In the genomic region with DNA sequence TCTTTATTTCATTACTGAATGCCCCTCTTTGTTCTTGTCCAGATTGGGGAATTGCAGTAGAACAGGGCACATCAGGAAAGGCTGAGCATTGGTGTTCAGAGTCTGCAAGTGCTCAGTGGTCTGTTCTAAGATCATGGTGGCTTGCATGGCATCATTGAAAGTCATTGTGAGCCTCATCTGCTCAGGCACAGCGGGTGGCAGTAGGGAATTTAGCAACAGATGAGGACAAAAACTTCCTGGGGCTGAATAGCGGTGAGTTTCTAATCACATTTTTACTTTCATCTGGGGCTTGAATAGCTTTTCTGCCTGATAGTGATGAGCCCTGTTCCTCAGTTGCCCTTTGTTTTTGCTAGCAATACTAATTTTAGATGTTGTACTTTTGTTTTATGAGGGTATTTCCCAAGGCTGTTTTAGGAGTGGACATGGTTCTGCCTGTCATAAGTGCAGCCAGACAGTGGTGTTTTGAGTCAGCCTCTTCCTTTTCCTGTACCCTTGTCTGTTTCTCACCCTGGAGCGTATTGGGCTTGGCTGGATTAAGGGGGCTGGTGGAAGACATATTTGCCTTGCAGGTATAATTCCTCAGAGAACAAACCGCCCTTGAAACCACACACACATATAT, we compare ENCODE assay signal across 12 cellular contexts. TPM values are rescaled to one million over a fixed set of nuclear protein-coding genes. Genes with fewer than 3 reads are reported as not detected.
DNase-seq lines count a peak whose midpoint lies in the region; ATAC-seq, FAIRE-seq and TF ChIP-seq lines count a peak whose summit lies in the region.
"Had no signal": no experiment of that assay in that cellular context is flagged by ENCODE, and none has a peak within 500 bp of the region (broad histone marks: within the 10 kb centered on the region; RNA-seq: fewer than 3 reads in every experiment).

No MANE protein-coding gene starts in this region.

- no peaks in the 10 kb centered on the region for H3K9me3 ChIP-seq in SK-N-SH
- H3K9me3 ChIP-seq in astrocyte (ENCODE audit: insufficient read depth, low read depth, low read length) = no peaks in the 10 kb centered on the region
- no peaks in the 10 kb centered on the region for H3K9me3 ChIP-seq in stomach smooth muscle (ENCODE audit: control insufficient read depth in 2 of 2, low read length in 2 of 2)

- H3K27me3 ChIP-seq in SK-N-SH (ENCODE audit: insufficient read depth) = no peaks in the 10 kb centered on the region
- H3K27me3 ChIP-seq in astrocyte (ENCODE audit: insufficient read depth, low read length) = no peaks in the 10 kb centered on the region
- no peaks in the 10 kb centered on the region for H3K27me3 ChIP-seq in stomach smooth muscle (ENCODE audit: control insufficient read depth in 1 of 2, insufficient read depth in 2 of 2, low read length in 2 of 2)

- H3K9me2 ChIP-seq in SK-N-SH = no peaks in the 10 kb centered on the region

- peaks cover 17% of the 10 kb centered on the region for H4K20me1 ChIP-seq in SK-N-SH (ENCODE audit: insufficient read depth)
- peaks cover 44% of the 10 kb centered on the region for H4K20me1 ChIP-seq in astrocyte (ENCODE audit: insufficient read depth, low read length)

- POLR2A ChIA-PET in SK-N-SH (lab: Yijun Ruan, JAX) = interaction anchor here (2.7 to 3.2 kb wide), 2 partner anchors 20 to 21 kb away, joined by 14 to 28 read pairs; a partner anchor contains a TSS

- H3K79me2 ChIP-seq in SK-N-SH (ENCODE audit: insufficient read depth) = peaks cover 87% of the 10 kb centered on the region
- peaks cover 100% of the 10 kb centered on the region for H3K79me2 ChIP-seq in astrocyte (ENCODE audit: insufficient read depth, low read length)

- CTCF ChIA-PET in SK-N-SH (lab: Yijun Ruan, JAX) = interaction anchor here (1.8 to 10.7 kb wide), 4 partner anchors 22 to 145 kb away, joined by 7 to 160 read pairs (median 40); no protein-coding TSS in a partner anchor

- no peak overlapping the region for H3K4me3 Mint-ChIP-seq in astrocyte (ENCODE audit: unreplicated experiment)

- H3K27ac Mint-ChIP-seq in astrocyte (ENCODE audit: unreplicated experiment) = peak overlapping the region; percentile 64

- 91% methylated on average over 4 of the region's 4 CpGs for WGBS in SK-N-SH (ENCODE audit: low lambda C conversion rate)

- TF ChIP-seq RAD21 in SK-N-SH (IDR thresholded peaks at IDR 0.05; ENCODE audit: low read length) = no peak

- H3K36me3 Mint-ChIP-seq in astrocyte (ENCODE audit: low read depth, unreplicated experiment) = peaks cover 7% of the 10 kb centered on the region

- H3K4me3 ChIP-seq in SK-N-SH (ENCODE audit: low read depth in 2 of 2, low read length in 1 of 2) (no peak overlapping the region), astrocyte (ENCODE audit: insufficient read depth, low read depth, low read length) (no peak overlapping the region), stomach smooth muscle (ENCODE audit: low read length in 2 of 2) (no peak overlapping the region)

- H3K4me1 Mint-ChIP-seq in astrocyte (ENCODE audit: low read depth, unreplicated experiment) = peaks cover 70% of the 10 kb centered on the region

- no peaks in the 10 kb centered on the region for H3K9me3 Mint-ChIP-seq in astrocyte (ENCODE audit: unreplicated experiment)

- H3K27ac ChIP-seq in SK-N-SH (ENCODE audit: low read depth in 2 of 2, low read length in 1 of 2) (peak overlapping the region in 1 of 2 experiments; percentile 87; a peak in 2 of 4 replicates), astrocyte (ENCODE audit: low read depth, low read length) (no peak overlapping the region), stomach smooth muscle (ENCODE audit: low read length) (peak overlapping the region; percentile 19)
- H3K27ac ChIP-seq: HL-60, RWPE1 had no signal

- H2AFZ ChIP-seq in SK-N-SH (ENCODE audit: low read depth) = no peak overlapping the region
- H2AFZ ChIP-seq in astrocyte (ENCODE audit: low read depth, low read length) = no peak overlapping the region

- peaks cover 0 to 3% of the 10 kb centered on the region in 2 experiments for H3K36me3 ChIP-seq in SK-N-SH (replicated peaks in 1 of 2; ENCODE audit: control insufficient read depth in 1 of 2, insufficient read depth in 2 of 2, low read length in 1 of 2)
- no peaks in the 10 kb centered on the region for H3K36me3 ChIP-seq in astrocyte (ENCODE audit: insufficient read depth, low read length)
- no peaks in the 10 kb centered on the region for H3K36me3 ChIP-seq in stomach smooth muscle (ENCODE audit: control insufficient read depth in 2 of 2, insufficient read depth in 2 of 2, low read length in 2 of 2)

- H3F3A ChIP-seq in SK-N-SH (replicated peaks; ENCODE audit: insufficient read depth) = peaks cover 14% of the 10 kb centered on the region

- H3K4me1 ChIP-seq in SK-N-SH (ENCODE audit: control insufficient read depth in 1 of 2, insufficient read depth in 2 of 2, low read depth in 1 of 2, low read length in 1 of 2) = peaks cover 20 to 76% of the 10 kb centered on the region in 2 experiments
- H3K4me1 ChIP-seq in astrocyte (ENCODE audit: insufficient read depth, low read length) = peaks cover 27% of the 10 kb centered on the region
- peaks cover 45% of the 10 kb centered on the region for H3K4me1 ChIP-seq in stomach smooth muscle (ENCODE audit: control insufficient read depth, insufficient read depth, low read length)

- no peaks in the 10 kb centered on the region for H3K27me3 Mint-ChIP-seq in astrocyte (ENCODE audit: low read depth, unreplicated experiment)

- TF ChIP-seq EP300 in SK-N-SH (IDR thresholded peaks at IDR 0.05; ENCODE audit: borderline replicate concordance in 1 of 2, low read depth in 1 of 2, low read length in 1 of 2) = no peak

- H3K4me2 ChIP-seq in SK-N-SH (peak overlapping the region; percentile 4; the same call in 1 of the 2 replicates), astrocyte (ENCODE audit: low read length) (peak overlapping the region; percentile 20)

- H3K9ac ChIP-seq in SK-N-SH (no peak overlapping the region), astrocyte (ENCODE audit: low read length) (no peak overlapping the region), stomach smooth muscle (ENCODE audit: low read length in 2 of 2) (no peak overlapping the region)

- DNase-seq in SK-N-SH = no peak
- no peak for DNase-seq in astrocyte (ENCODE audit: low read depth)
- DNase-seq in activated effector memory CD4-positive, alpha-beta T cell treated with Interleukin-2 at 50 U/mL for 16 hours = no peak
- no peak for DNase-seq in stimulated activated CD8-positive, alpha-beta memory T cell treated with anti-CD3 and anti-CD28 coated beads, Interleukin-4, amount 100 ng/mL, for 48 hours
- DNase-seq in NOMO-1 (lab: John Stamatoyannopoulos, UW; ENCODE audit: unreplicated experiment in 2 of 2) = no peak
- DNase-seq: stimulated activated CD4-positive, alpha-beta T cell treated with anti-CD3 and anti-CD28 coated beads, Interleukin-2, amount 100 ng/mL, for 48 hours had no signal

- ATAC-seq in SK-N-SH treated with all-trans-retinoic acid at 6 μM for 48 hours = no peak
- peak; percentile 76 for ATAC-seq in HG02885 (IDR thresholded peaks at IDR 0.05; ENCODE audit: poor library complexity, unreplicated experiment)

- no peak for FAIRE-seq in astrocyte (lab: Jason Lieb, UNC)
- FAIRE-seq: A204.1 had no signal

- TF ChIP-seq CTCF in SK-N-SH (IDR thresholded peaks at IDR 0.05) (no peak), astrocyte (IDR thresholded peaks at IDR 0.05; ENCODE audit: insufficient read depth, low read depth, low read length) (no peak)

TF ChIP-seq in SK-N-SH, 30 proteins besides CTCF, POLR2A, EP300 and RAD21 (continues in another document):
- TF ChIP-seq RXRA (IDR thresholded peaks at IDR 0.05; ENCODE audit: borderline replicate concordance, low read depth) = no peak
- no peak for TF ChIP-seq YY1 (IDR thresholded peaks at IDR 0.05; ENCODE audit: low read depth)
- no peak for TF ChIP-seq TCF12 (IDR thresholded peaks at IDR 0.05)
- TF ChIP-seq NFIC (IDR thresholded peaks at IDR 0.05; ENCODE audit: borderline replicate concordance) = no peak
- no peak for TF ChIP-seq TAF1 (IDR thresholded peaks at IDR 0.05; ENCODE audit: borderline replicate concordance, low read depth, low read length)
- TF ChIP-seq, protein P1, sequence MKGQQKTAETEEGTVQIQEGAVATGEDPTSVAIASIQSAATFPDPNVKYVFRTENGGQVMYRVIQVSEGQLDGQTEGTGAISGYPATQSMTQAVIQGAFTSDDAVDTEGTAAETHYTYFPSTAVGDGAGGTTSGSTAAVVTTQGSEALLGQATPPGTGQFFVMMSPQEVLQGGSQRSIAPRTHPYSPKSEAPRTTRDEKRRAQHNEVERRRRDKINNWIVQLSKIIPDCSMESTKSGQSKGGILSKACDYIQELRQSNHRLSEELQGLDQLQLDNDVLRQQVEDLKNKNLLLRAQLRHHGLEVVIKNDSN (IDR thresholded peaks at IDR 0.05; ENCODE audit: borderline replicate concordance, low read depth) = no peak

TF ChIP-seq in SK-N-SH treated with all-trans-retinoic acid at 6 μM for 48 hours, 23 proteins besides CTCF, POLR2A, EP300 and RAD21:
- TF ChIP-seq, protein P2, sequence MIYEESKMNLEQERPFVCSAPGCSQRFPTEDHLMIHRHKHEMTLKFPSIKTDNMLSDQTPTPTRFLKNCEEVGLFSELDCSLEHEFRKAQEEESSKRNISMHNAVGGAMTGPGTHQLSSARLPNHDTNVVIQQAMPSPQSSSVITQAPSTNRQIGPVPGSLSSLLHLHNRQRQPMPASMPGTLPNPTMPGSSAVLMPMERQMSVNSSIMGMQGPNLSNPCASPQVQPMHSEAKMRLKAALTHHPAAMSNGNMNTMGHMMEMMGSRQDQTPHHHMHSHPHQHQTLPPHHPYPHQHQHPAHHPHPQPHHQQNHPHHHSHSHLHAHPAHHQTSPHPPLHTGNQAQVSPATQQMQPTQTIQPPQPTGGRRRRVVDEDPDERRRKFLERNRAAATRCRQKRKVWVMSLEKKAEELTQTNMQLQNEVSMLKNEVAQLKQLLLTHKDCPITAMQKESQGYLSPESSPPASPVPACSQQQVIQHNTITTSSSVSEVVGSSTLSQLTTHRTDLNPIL (CRISPR knock-in tag; IDR thresholded peaks at IDR 0.05; ENCODE audit: low read depth) = no peak
- TF ChIP-seq SNAI2 (CRISPR knock-in tag; IDR thresholded peaks at IDR 0.05) (no peak), GLIS3 (CRISPR knock-in tag; IDR thresholded peaks at IDR 0.05) (no peak), OSR1 (CRISPR knock-in tag; IDR thresholded peaks at IDR 0.05) (no peak), ARNTL (CRISPR knock-in tag; IDR thresholded peaks at IDR 0.05; ENCODE audit: borderline replicate concordance, low read depth) (no peak)

RNA-seq across cellular contexts. Expression of a gene that starts 21.8 kb away (rescaled TPM):
- 13.0 and 18.1 TPM in 2 replicates for polyA plus RNA-seq in SK-N-SH (2012; rRNA removed)
- polyA plus RNA-seq in SK-N-SH (2012; cell fraction: cytosol; rRNA removed) = 17.4 and 22.1 TPM in 2 replicates
- 13.8 and 25.4 TPM in 2 replicates for polyA plus RNA-seq in SK-N-SH (2012; cell fraction: nucleus; rRNA removed)
- 21.3 and 27.7 TPM in 2 replicates for total RNA-seq in astrocyte
